In the genomic region with DNA sequence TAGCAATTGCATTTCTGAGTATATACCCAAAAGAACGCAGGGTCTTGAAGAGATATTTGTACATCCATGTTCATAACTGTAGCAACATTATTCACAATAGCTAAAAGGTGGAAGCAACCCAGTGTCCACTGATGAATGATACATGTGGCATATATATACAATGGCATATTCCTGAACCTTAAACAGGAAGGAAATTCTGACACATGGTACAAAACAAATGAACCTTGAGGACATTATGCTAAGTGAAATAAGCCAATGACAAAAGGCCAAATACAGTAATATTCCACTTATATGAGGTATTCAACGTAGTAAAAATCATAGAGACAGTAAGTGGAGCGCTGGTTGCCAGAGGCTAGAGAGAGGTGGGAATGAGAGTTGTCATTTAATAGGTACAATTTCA, we compare ENCODE assay signal across 18 cellular contexts. TPM values are rescaled to one million over a fixed set of nuclear protein-coding genes. Genes with fewer than 3 reads are reported as not detected.
DNase-seq lines count a peak whose midpoint lies in the region; ATAC-seq and TF ChIP-seq lines count a peak whose summit lies in the region.
"Had no signal": no experiment of that assay in that cellular context is flagged by ENCODE, and none has a peak within 500 bp of the region (broad histone marks: within the 10 kb centered on the region; RNA-seq: fewer than 3 reads in every experiment).

No MANE protein-coding gene starts in this region.

- H3K27me3 ChIP-seq in DND-41 (ENCODE audit: insufficient read depth, low read length, poor library complexity): no peaks in the 10 kb centered on the region
- no peaks in the 10 kb centered on the region for H3K27me3 ChIP-seq in ovary
- H3K27me3 ChIP-seq: BE2C, Peyer's patch, SJCRH30 had no signal

- H3K9ac ChIP-seq in DND-41 (ENCODE audit: low read depth, low read length): no peak overlapping the region
- H3K9ac ChIP-seq: KMS-11 had no signal

- H3K4me2 ChIP-seq in DND-41 (ENCODE audit: insufficient read depth, low read length): peak overlapping the region; percentile 9; the same call in 1 of the 2 replicates
- H3K4me2 ChIP-seq: KMS-11 had no signal

- no peak overlapping the region for H2AFZ ChIP-seq in DND-41 (ENCODE audit: low read depth, low read length)

- no peak for TF ChIP-seq POLR2A in ovary (IDR thresholded peaks at IDR 0.05)

- H3K27ac ChIP-seq in DND-41 (ENCODE audit: low read length) (no peak overlapping the region), ovary (no peak overlapping the region)
- H3K27ac ChIP-seq: KMS-11, Peyer's patch, SJCRH30 had no signal

- H3K36me3 ChIP-seq in DND-41 (ENCODE audit: insufficient read depth, low read length) (peaks cover 82% of the 10 kb centered on the region), ovary (no peaks in the 10 kb centered on the region)
- H3K36me3 ChIP-seq: BE2C, Peyer's patch had no signal

- peaks cover 100% of the 10 kb centered on the region for H3K79me2 ChIP-seq in DND-41 (ENCODE audit: insufficient read depth, low read length)

- H3K4me3 ChIP-seq in DND-41 (ENCODE audit: low read depth in 1 of 2, low read length in 2 of 2): no peak overlapping the region
- no peak overlapping the region for H3K4me3 ChIP-seq in ovary
- H3K4me3 ChIP-seq: Peyer's patch, SJCRH30 had no signal

- peak overlapping the region; percentile 76 for H3K27ac Mint-ChIP-seq in activated naive CD8-positive, alpha-beta T cell
- H3K27ac Mint-ChIP-seq in activated naive CD8-positive, alpha-beta T cell treated with anti-CD3 and anti-CD28 coated beads, Interleukin-2, amount 50 U/mL, for 24 hours: no peak overlapping the region
- H3K27ac Mint-ChIP-seq in immature natural killer cell: peak overlapping the region in 5 of 6 donors; percentile 13 to 74 (median 56)

- no peak for TF ChIP-seq EP300 in ovary (IDR thresholded peaks at IDR 0.05)

- no peak overlapping the region for H3K4me3 Mint-ChIP-seq in activated naive CD8-positive, alpha-beta T cell
- H3K4me3 Mint-ChIP-seq in activated naive CD8-positive, alpha-beta T cell treated with anti-CD3 and anti-CD28 coated beads, Interleukin-2, amount 50 U/mL, for 24 hours: no peak overlapping the region
- peak overlapping the region in 2 of 5 donors; percentile 14 to 41 for H3K4me3 Mint-ChIP-seq in immature natural killer cell

- peaks cover 4% of the 10 kb centered on the region for H3K36me3 Mint-ChIP-seq in activated naive CD8-positive, alpha-beta T cell
- peaks cover 20% of the 10 kb centered on the region for H3K36me3 Mint-ChIP-seq in activated naive CD8-positive, alpha-beta T cell treated with anti-CD3 and anti-CD28 coated beads, Interleukin-2, amount 50 U/mL, for 24 hours (ENCODE audit: low read depth)
- no peaks in the 10 kb centered on the region for H3K36me3 Mint-ChIP-seq in immature natural killer cell

- H3K9me3 ChIP-seq in DND-41 (ENCODE audit: insufficient read depth, low read length, severe bottlenecking) (no peaks in the 10 kb centered on the region), ovary (no peaks in the 10 kb centered on the region)
- H3K9me3 ChIP-seq: BE2C, Peyer's patch, SJCRH30 had no signal

- H3K9me3 Mint-ChIP-seq in activated naive CD8-positive, alpha-beta T cell (ENCODE audit: low read depth): no peaks in the 10 kb centered on the region
- H3K9me3 Mint-ChIP-seq in activated naive CD8-positive, alpha-beta T cell treated with anti-CD3 and anti-CD28 coated beads, Interleukin-2, amount 50 U/mL, for 24 hours: no peaks in the 10 kb centered on the region
- H3K9me3 Mint-ChIP-seq in immature natural killer cell: no peaks in the 10 kb centered on the region

- no peaks in the 10 kb centered on the region for H3K27me3 Mint-ChIP-seq in activated naive CD8-positive, alpha-beta T cell
- no peaks in the 10 kb centered on the region for H3K27me3 Mint-ChIP-seq in activated naive CD8-positive, alpha-beta T cell treated with anti-CD3 and anti-CD28 coated beads, Interleukin-2, amount 50 U/mL, for 24 hours
- no peaks in the 10 kb centered on the region for H3K27me3 Mint-ChIP-seq in immature natural killer cell (ENCODE audit: low read depth in 3 of 3)

- H4K20me1 ChIP-seq in DND-41 (ENCODE audit: insufficient read depth, low read length): peaks cover 79% of the 10 kb centered on the region

- DNase-seq in activated naive CD8-positive, alpha-beta T cell treated with anti-CD3 and anti-CD28 coated beads, Interleukin-2, amount 50 U/mL, for 24 hours: no peak
- DNase-seq in DND-41 (no peak), immature natural killer cell (no peak), ovary (no peak), NCI-H2196 (lab: John Stamatoyannopoulos, UW; ENCODE audit: unreplicated experiment) (no peak)
- DNase-seq: BE2C, GDM1, IMR-90, NCI-H1105, NCI-H2029 treated with DMSO at 0.1 percent for 48 hours, NCI-H2171, NCI-H446, NCI-H526, Peyer's patch, SJCRH30 had no signal

- ATAC-seq in activated naive CD8-positive, alpha-beta T cell treated with anti-CD3 and anti-CD28 coated beads, Interleukin-2, amount 50 U/mL, for 24 hours: no peak
- no peak for ATAC-seq in DND-41 (ENCODE audit: insufficient read depth, low read depth)
- ATAC-seq in HG02678 (IDR thresholded peaks at IDR 0.05; ENCODE audit: unreplicated experiment): no peak

- H3K4me1 Mint-ChIP-seq in activated naive CD8-positive, alpha-beta T cell (ENCODE audit: low read depth): peaks cover 83% of the 10 kb centered on the region
- H3K4me1 Mint-ChIP-seq in activated naive CD8-positive, alpha-beta T cell treated with anti-CD3 and anti-CD28 coated beads, Interleukin-2, amount 50 U/mL, for 24 hours: peaks cover 82% of the 10 kb centered on the region
- H3K4me1 Mint-ChIP-seq in immature natural killer cell: peaks cover 78 to 88% of the 10 kb centered on the region in 2 donors

- no peak for TF ChIP-seq CTCF in DND-41 (IDR thresholded peaks at IDR 0.05; ENCODE audit: borderline replicate concordance, extremely low read depth, low read length, poor library complexity, severe bottlenecking)
- TF ChIP-seq CTCF in ovary (IDR thresholded peaks at IDR 0.05): no peak

- 74 to 96% (median 79%) methylated on average over 3 of the region's 3 CpGs for WGBS in ovary, 3 donors

- H3K4me1 ChIP-seq in DND-41 (ENCODE audit: insufficient read depth, low read length) (peaks cover 76% of the 10 kb centered on the region), ovary (ENCODE audit: insufficient read depth) (peaks cover 6% of the 10 kb centered on the region)
- H3K4me1 ChIP-seq: BE2C, SJCRH30 had no signal

- intact Hi-C loops in ovary (cut with DNase I): no loop called here

RNA-seq across cellular contexts. Expression of gene AAK1, which starts 8.1 kb away (rescaled TPM):
- polyA plus RNA-seq in immature natural killer cell (100 to 1,000 TPM in 1 of 3 donors, 10 to 100 TPM in 2; 23.1 to 121 (median 38.2) TPM), ovary (10 to 100 TPM in 1 of 2 donors, 1 to 10 TPM in 1; 7.4 to 27.1 TPM)
- total RNA-seq in ovary: 10 to 100 TPM; 13.2 to 53.6 (median 38.0) TPM
